Comparison of ENCODE assay signal across 17 cellular contexts in the genomic region with DNA sequence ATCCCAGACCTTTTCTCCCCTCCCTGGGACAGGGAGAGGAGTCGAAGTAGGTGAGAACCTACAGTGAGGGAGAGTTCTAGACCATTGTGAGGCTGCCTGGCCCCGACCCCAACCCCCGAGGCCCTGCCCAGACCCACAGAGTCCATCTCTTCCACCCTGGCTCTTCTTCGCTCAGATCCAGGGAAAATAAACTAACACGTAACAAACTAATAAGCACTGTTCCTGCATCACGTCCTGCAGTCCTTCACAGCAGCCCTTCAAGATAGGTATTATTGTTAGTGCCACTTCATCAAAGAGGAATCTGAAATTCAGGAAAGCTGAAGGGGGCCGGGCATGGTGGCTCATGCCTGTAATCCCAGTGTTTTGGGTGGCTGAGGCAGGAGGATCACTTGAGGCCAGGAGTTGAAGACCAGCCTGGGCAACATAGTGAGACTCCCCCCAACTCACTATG. TPM values are rescaled to one million over a fixed set of nuclear protein-coding genes. Genes with fewer than 3 reads are reported as not detected.
DNase-seq lines count a peak whose midpoint lies in the region; ATAC-seq, FAIRE-seq and TF ChIP-seq lines count a peak whose summit lies in the region.
"Had no signal": no experiment of that assay in that cellular context is flagged by ENCODE, and none has a peak within 500 bp of the region (broad histone marks: within the 10 kb centered on the region; RNA-seq: fewer than 3 reads in every experiment).

A gene with protein sequence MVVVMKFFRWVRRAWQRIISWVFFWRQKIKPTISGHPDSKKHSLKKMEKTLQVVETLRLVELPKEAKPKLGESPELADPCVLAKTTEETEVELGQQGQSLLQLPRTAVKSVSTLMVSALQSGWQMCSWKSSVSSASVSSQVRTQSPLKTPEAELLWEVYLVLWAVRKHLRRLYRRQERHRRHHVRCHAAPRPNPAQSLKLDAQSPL (minus strand): TSS at position 51 of the 451 bp plus-strand sequence. CDS start 235 bp downstream, outside the sequence.

- H3K9me3 ChIP-seq in HepG2 (ENCODE audit: low read length) (no peaks in the 10 kb centered on the region), right lobe of liver (no peaks in the 10 kb centered on the region), adipocyte (ENCODE audit: control insufficient read depth, low read length) (no peaks in the 10 kb centered on the region), fibroblast of lung (ENCODE audit: control insufficient read depth, insufficient read depth, low read depth, low read length) (no peaks in the 10 kb centered on the region), heart right ventricle (no peaks in the 10 kb centered on the region), tibial artery (no peaks in the 10 kb centered on the region)
- H3K9me3 ChIP-seq: SJSA1 had no signal

- TF ChIP-seq EP300 in HepG2 (IDR thresholded peaks at IDR 0.05; ENCODE audit: low read depth in 2 of 2, low read length in 2 of 2) (no peak), HepG2 (CRISPR knock-in tag; IDR thresholded peaks at IDR 0.05; ENCODE audit: borderline replicate concordance) (no peak)

- no peak for FAIRE-seq in HepG2 (lab: Jason Lieb, UNC)
- FAIRE-seq: GM18507 had no signal

- in situ Hi-C loops in HepG2 (cut with HindIII; ENCODE audit: extremely low pct_ligation_motif_present, low pct_unique_long_range_greater_than_20kb), result loop anchor here (10.0 kb wide), 1 partner anchor 231 kb away; the partner anchor contains the start of gene GIGYF1

- no peak within 1 kb of the TSS for H2AFZ ChIP-seq in HepG2 (ENCODE audit: low read length)
- no peak within 1 kb of the TSS for H2AFZ ChIP-seq in fibroblast of lung (ENCODE audit: low read length)

- CTCF ChIA-PET in HepG2 (lab: Yijun Ruan, JAX; ENCODE audit: low intra/inter-chr PET ratio, low total read pairs), result interaction anchor here (2.1 kb wide), 1 partner anchor 19 kb away, joined by 8 read pairs; the partner anchor contains the start of gene NYAP1

- no peak for TF ChIP-seq RAD21 in HepG2 (CRISPR knock-in tag; IDR thresholded peaks at IDR 0.05)

- no peak for TF ChIP-seq POLR2A in HepG2 (IDR thresholded peaks at IDR 0.05; ENCODE audit: insufficient read depth in 1 of 2, low read depth in 2 of 2, low read length in 2 of 2)
- no peak for TF ChIP-seq POLR2A in right lobe of liver (IDR thresholded peaks at IDR 0.05)

- 50% methylated on average over 7 of the region's 7 CpGs for WGBS in HepG2 (ENCODE audit: low lambda C conversion rate)
- WGBS in right lobe of liver (ENCODE audit: insufficient coverage, low coverage, low lambda C conversion rate, missing lambda C conversion rate), result 74% methylated on average over 4 of the region's 7 CpGs
- WGBS in heart right ventricle, 2 donors, result 83 to 86% methylated on average over 7 of the region's 7 CpGs

- H3K27ac ChIP-seq in HepG2 (ENCODE audit: extremely low read length, insufficient read depth, low read length), result no peak within 1 kb of the TSS
- H3K27ac ChIP-seq in right lobe of liver, result no peak within 1 kb of the TSS
- H3K27ac ChIP-seq in fibroblast of lung (ENCODE audit: insufficient read depth, low read length), result peak within 1 kb of the TSS; percentile 27
- H3K27ac ChIP-seq in heart right ventricle, result peak within 1 kb of the TSS in 1 of 10 donors; percentile 76
- no peak within 1 kb of the TSS for H3K27ac ChIP-seq in tibial artery
- H3K27ac ChIP-seq: SJSA1 had no signal

- H3K36me3 ChIP-seq in HepG2 (replicated peaks in 1 of 2; ENCODE audit: control insufficient read depth in 1 of 2, insufficient read depth in 2 of 2, low read length in 2 of 2) (no peaks in the 10 kb centered on the region), right lobe of liver (peaks cover 0 to 1% (median 0%) of the 10 kb centered on the region in 4 donors), adipocyte (ENCODE audit: control insufficient read depth, insufficient read depth, low read length, severe bottlenecking) (peaks cover 2% of the 10 kb centered on the region), fibroblast of lung (ENCODE audit: control insufficient read depth, insufficient read depth, low read length) (peaks cover 10% of the 10 kb centered on the region), heart right ventricle (peaks cover 0 to 70% (median 7%) of the 10 kb centered on the region in 9 donors), tibial artery (peaks cover 0 to 33% (median 11%) of the 10 kb centered on the region in 3 donors)

- POLR2A ChIA-PET in HepG2 (lab: Yijun Ruan, JAX), result interaction anchor here (1.7 kb wide), 1 partner anchor 20 kb away, joined by 4 read pairs; no protein-coding TSS in a partner anchor

- H3K79me2 ChIP-seq in HepG2 (ENCODE audit: insufficient read depth, low read length) (no peaks in the 10 kb centered on the region), fibroblast of lung (ENCODE audit: control insufficient read depth, insufficient read depth, low read length) (no peaks in the 10 kb centered on the region)

- H4K20me1 ChIP-seq in HepG2 (ENCODE audit: insufficient read depth, low read length) (no peaks in the 10 kb centered on the region), fibroblast of lung (ENCODE audit: control insufficient read depth, extremely low read depth, insufficient read depth, low read length) (no peaks in the 10 kb centered on the region)

- intact Hi-C loops in HepG2 (cut with micrococcal nuclease; ENCODE audit: unreplicated experiment), result no loop called here
- intact Hi-C loops in right lobe of liver (cut with DNase I), result no loop called here
- intact Hi-C loops in heart right ventricle (cut with DNase I), result loop anchor here in 4 of 10 donors (10.0 kb wide), 3 partner anchors 221 to 261 kb away; partner anchors contain the start of genes EPO (in 2 of the 4) and POP7 (in 1 of the 4)
- intact Hi-C loops in tibial artery (cut with DNase I; ENCODE audit: low total_unique reads), result loop anchor here (10.0 kb wide), 2 partner anchors 261 to 401 kb away; partner anchors contain the start of genes EPO and TRIP6

- BruUV-seq in HepG2 (replicated peaks; lab: Mats Ljungman, UMichigan), result no TSS peak

- DNase-seq in HepG2 (ENCODE audit: low spot score) (no peak), right lobe of liver (no peak), adipocyte (ENCODE audit: low read depth) (peak; percentile 27), fibroblast of lung (ENCODE audit: low read depth in 2 of 2) (peak in 1 of 2 donors; percentile 50), T1000 (lab: John Stamatoyannopoulos, UW) (no peak), heart right ventricle (no peak), tibial artery (no peak)
- DNase-seq: activated CD8-positive, alpha-beta memory T cell treated with anti-CD3 and anti-CD28 coated beads, Interleukin-2, amount 50 U/mL, for 4 hours; dermis blood vessel endothelial cell; DMS79 treated with DMSO at 0.1 percent for 48 hours; MM.1S; NCI-H748 treated with DMSO at 0.1 percent for 48 hours; stimulated activated CD4-positive, alpha-beta T cell treated with anti-CD3 and anti-CD28 coated beads, Interleukin-2, amount 100 ng/mL, for 48 hours had no signal

- TF ChIP-seq CTCF in HepG2 (CRISPR knock-in tag; IDR thresholded peaks at IDR 0.05) (no peak), right lobe of liver (IDR thresholded peaks at IDR 0.05) (no peak), fibroblast of lung (conservative IDR thresholded peaks at IDR 0.05 in 1 of 2, IDR thresholded peaks at IDR 0.05 in 1 of 2; ENCODE audit: low read depth in 1 of 2, low read length in 2 of 2) (no peak), heart right ventricle (IDR thresholded peaks at IDR 0.05) (no peak), tibial artery (IDR thresholded peaks at IDR 0.05) (no peak)

- H3K4me3 ChIP-seq in HepG2 (replicated peaks in 1 of 3; ENCODE audit: insufficient read depth in 1 of 3, low read depth in 2 of 3, low read length in 3 of 3), result no peak within 1 kb of the TSS
- no peak within 1 kb of the TSS for H3K4me3 ChIP-seq in right lobe of liver
- H3K4me3 ChIP-seq in adipocyte (ENCODE audit: low read length), result no peak within 1 kb of the TSS
- no peak within 1 kb of the TSS for H3K4me3 ChIP-seq in fibroblast of lung (replicated peaks in 1 of 4; ENCODE audit: control extremely low read depth in 1 of 4, insufficient read depth in 1 of 4, low read depth in 3 of 4, low read length in 4 of 4)
- no peak within 1 kb of the TSS for H3K4me3 ChIP-seq in heart right ventricle
- H3K4me3 ChIP-seq in tibial artery, result no peak within 1 kb of the TSS
- H3K4me3 ChIP-seq: SJSA1, skin epidermis had no signal

- H3K9ac ChIP-seq in HepG2 (ENCODE audit: insufficient read depth, low read depth, low read length) (no peak within 1 kb of the TSS), adipocyte (ENCODE audit: low read length) (no peak within 1 kb of the TSS), fibroblast of lung (ENCODE audit: insufficient read depth, low read length) (no peak within 1 kb of the TSS)

- H3K27me3 ChIP-seq in HepG2 (ENCODE audit: control insufficient read depth in 1 of 2, insufficient read depth in 2 of 2, low read length in 2 of 2) (peaks cover 0 to 2% of the 10 kb centered on the region in 2 experiments; a peak in 1 of 5 replicates), right lobe of liver (no peaks in the 10 kb centered on the region), adipocyte (replicated peaks; ENCODE audit: control insufficient read depth, insufficient read depth, low read length) (no peaks in the 10 kb centered on the region), fibroblast of lung (ENCODE audit: control insufficient read depth, insufficient read depth, low read length) (no peaks in the 10 kb centered on the region), heart right ventricle (no peaks in the 10 kb centered on the region), tibial artery (no peaks in the 10 kb centered on the region)
- H3K27me3 ChIP-seq: SJSA1 had no signal

- H3K4me1 ChIP-seq in HepG2 (ENCODE audit: insufficient read depth, low read length), result peaks cover 16% of the 10 kb centered on the region
- peaks cover 0 to 9% (median 0%) of the 10 kb centered on the region in 4 donors for H3K4me1 ChIP-seq in right lobe of liver
- H3K4me1 ChIP-seq in adipocyte (ENCODE audit: control insufficient read depth, insufficient read depth, low read length), result peaks cover 8% of the 10 kb centered on the region
- H3K4me1 ChIP-seq in fibroblast of lung (ENCODE audit: control insufficient read depth, extremely low read depth, insufficient read depth, low read length), result peaks cover 2% of the 10 kb centered on the region
- peaks cover 10 to 39% (median 25%) of the 10 kb centered on the region in 9 donors for H3K4me1 ChIP-seq in heart right ventricle
- H3K4me1 ChIP-seq in tibial artery, result peaks cover 0 to 31% (median 17%) of the 10 kb centered on the region in 4 donors

- ATAC-seq in HepG2 (no peak), right lobe of liver (no peak), heart right ventricle (no peak), GM21423 (IDR thresholded peaks at IDR 0.05; ENCODE audit: unreplicated experiment) (no peak)

- H3K4me2 ChIP-seq in HepG2 (ENCODE audit: low read depth, low read length) (0 out of 2 replicates have a peak within 1 kb of the TSS, but pooled peaks have one; percentile 15), fibroblast of lung (ENCODE audit: extremely low read depth, insufficient read depth, low read length) (no peak within 1 kb of the TSS)

RNA-seq across cellular contexts. Expression of the gene that starts here (rescaled TPM):
- total RNA-seq in HepG2 (2016; rRNA removed; fragmentation: Illumina TruSeq; extraction: Trizol), result not detected in 2 replicates
- total RNA-seq in HepG2 (2016; cell fraction: cytosol; rRNA removed; fragmentation: Illumina TruSeq; extraction: Trizol; ENCODE audit: low read depth), result not detected in 2 replicates
- total RNA-seq in HepG2 (2016; cell fraction: insoluble cytoplasmic fraction; rRNA removed; fragmentation: Illumina TruSeq; extraction: Trizol), result 0.15 TPM in 1 of 2 replicates, not detected in the other
- not detected in 2 replicates for total RNA-seq in HepG2 (2016; cell fraction: membrane; rRNA removed; fragmentation: Illumina TruSeq; extraction: Trizol)
- not detected in 2 replicates for total RNA-seq in HepG2 (2016; cell fraction: nucleus; rRNA removed; fragmentation: Illumina TruSeq; extraction: Trizol)
- 0.24 and 0.41 TPM in 2 replicates for polyA plus RNA-seq in HepG2 (2011; rRNA removed)
- 0.16 TPM in 1 of 2 replicates, not detected in the other for polyA plus RNA-seq in HepG2 (2011; cell fraction: cytosol; rRNA removed)
- polyA plus RNA-seq in HepG2 (2011; cell fraction: nucleus; rRNA removed), result 0.55 and 0.99 TPM in 2 replicates
- polyA plus RNA-seq in HepG2 (2012), result 0.20 TPM in 1 of 2 replicates, not detected in the other
- polyA plus RNA-seq in HepG2 (2016; cell fraction: cytosol; fragmentation: Illumina TruSeq; extraction: Trizol; ENCODE audit: low read depth), result not detected in 2 replicates
- not detected in 2 replicates for polyA plus RNA-seq in HepG2 (2016; cell fraction: insoluble cytoplasmic fraction; fragmentation: Illumina TruSeq; extraction: Trizol; ENCODE audit: low read depth)
- 0.26 TPM in 1 of 2 replicates, not detected in the other for polyA plus RNA-seq in HepG2 (2016; cell fraction: membrane; fragmentation: Illumina TruSeq; extraction: Trizol; ENCODE audit: low read depth)
- polyA plus RNA-seq in HepG2 (2016; cell fraction: nucleus; fragmentation: Illumina TruSeq; extraction: Trizol; ENCODE audit: insufficient read depth, low read depth), result not detected in 2 replicates
- polyA minus RNA-seq in HepG2 (2011; rRNA and poly(A)+ RNA removed; ENCODE audit: low replicate concordance), result 0.14 and 0.65 TPM in 2 replicates
- polyA minus RNA-seq in HepG2 (2011; cell fraction: cytosol; rRNA and poly(A)+ RNA removed), result not detected in 2 replicates
- not detected in 2 replicates for polyA minus RNA-seq in HepG2 (2011; cell fraction: nucleus; rRNA and poly(A)+ RNA removed)
- not detected for total RNA-seq in right lobe of liver
- under 0.01 and 0.50 TPM in 2 replicates for total RNA-seq in fibroblast of lung
- polyA plus RNA-seq in fibroblast of lung, result 0.25 and 0.60 TPM in 2 replicates
- 0.79 and 0.85 TPM in 2 replicates for polyA plus RNA-seq in fibroblast of lung (2012)
- not detected in 2 replicates for polyA minus RNA-seq in fibroblast of lung (ENCODE audit: low replicate concordance)
- 1 to 10 TPM in 2 of 10 donors, under 1 TPM in 4, not detected in 4; 0.28 to 1.1 (median 0.54) TPM for total RNA-seq in heart right ventricle
- 1 to 10 TPM in 1 of 2 donors, under 1 TPM in 1; 0.93 to 1.3 TPM for polyA plus RNA-seq in heart right ventricle
